Comparison of ENCODE assay signal across 8 cellular contexts in genomic region chr17:17729620-17730249, GRCh38. TPM values are rescaled to one million over a fixed set of nuclear protein-coding genes. Genes with fewer than 3 reads are reported as not detected.
DNase-seq lines count a peak whose midpoint lies in the region; TF ChIP-seq lines count a peak whose summit lies in the region.

No MANE protein-coding gene starts in this region.

- H3K36me3 ChIP-seq in parathyroid adenoma (ENCODE audit: control insufficient read depth, insufficient read depth, low read length), result no peaks in the 10 kb centered on the region

- peaks cover 9% of the 10 kb centered on the region for H3K4me1 ChIP-seq in parathyroid adenoma

- H3K9ac ChIP-seq in parathyroid adenoma, result no peak overlapping the region

- no peak overlapping the region for H3K27ac ChIP-seq in parathyroid adenoma

- peak; percentile 68 for TF ChIP-seq CTCF in epithelial cell of proximal tubule (conservative IDR thresholded peaks at IDR 0.05; ENCODE audit: low read depth, low read length)
- TF ChIP-seq CTCF in parathyroid adenoma (IDR thresholded peaks at IDR 0.05), result peak; percentile 77

- peak; percentile 72 for DNase-seq in NCI-H510A treated with DMSO at 0.1 percent for 48 hours (lab: John Stamatoyannopoulos, UW)
- no peak for DNase-seq in NCI-H510A (lab: John Stamatoyannopoulos, UW)
- DNase-seq in NCI-H2081 (lab: John Stamatoyannopoulos, UW), result peak; percentile 12 to 47
- peak; percentile 32 to 39 for DNase-seq in activated CD8-positive, alpha-beta memory T cell treated with anti-CD3 and anti-CD28 coated beads for 4 hours (ENCODE audit: low read depth in 2 of 2)
- no peak for DNase-seq in epithelial cell of proximal tubule (ENCODE audit: low read depth)
- no peak for DNase-seq in retina
- no peak for DNase-seq in NCI-H187 (lab: John Stamatoyannopoulos, UW)

- H3K4me2 ChIP-seq in parathyroid adenoma (ENCODE audit: low read length), result no peak overlapping the region

- H3K27me3 ChIP-seq in parathyroid adenoma (ENCODE audit: control insufficient read depth, insufficient read depth, low read length), result no peaks in the 10 kb centered on the region

- no peak overlapping the region for H2AFZ ChIP-seq in parathyroid adenoma

- peaks cover 92% of the 10 kb centered on the region for H3K79me2 ChIP-seq in parathyroid adenoma

- no peaks in the 10 kb centered on the region for H3K9me3 ChIP-seq in parathyroid adenoma (ENCODE audit: control insufficient read depth, low read length)

- no peak overlapping the region for H3K4me3 ChIP-seq in epithelial cell of proximal tubule (ENCODE audit: low read depth, low read length)
- H3K4me3 ChIP-seq in parathyroid adenoma (ENCODE audit: low read depth, low read length), result no peak overlapping the region

RNA-seq across cellular contexts. Expression of gene RAI1, which starts 48.5 kb away (rescaled TPM):
- total RNA-seq in epithelial cell of proximal tubule, result 13.7 and 22.7 TPM in 2 replicates

Comparison
In these comparisons a context has a peak if more than half of its experiments do, and no peak if none do; other contexts are left out.
1. DNase-seq: peak in NCI-H510A treated with DMSO at 0.1 percent for 48 hours (single experiment), NCI-H2081 (2 of 2) and activated CD8-positive, alpha-beta memory T cell treated with anti-CD3 and anti-CD28 coated beads for 4 hours (2 of 2); none in NCI-H510A (single experiment), epithelial cell of proximal tubule (single experiment), retina (single experiment) and NCI-H187 (0 of 2).